Comparison of ENCODE assay signal across 34 cellular contexts in the genomic region with DNA sequence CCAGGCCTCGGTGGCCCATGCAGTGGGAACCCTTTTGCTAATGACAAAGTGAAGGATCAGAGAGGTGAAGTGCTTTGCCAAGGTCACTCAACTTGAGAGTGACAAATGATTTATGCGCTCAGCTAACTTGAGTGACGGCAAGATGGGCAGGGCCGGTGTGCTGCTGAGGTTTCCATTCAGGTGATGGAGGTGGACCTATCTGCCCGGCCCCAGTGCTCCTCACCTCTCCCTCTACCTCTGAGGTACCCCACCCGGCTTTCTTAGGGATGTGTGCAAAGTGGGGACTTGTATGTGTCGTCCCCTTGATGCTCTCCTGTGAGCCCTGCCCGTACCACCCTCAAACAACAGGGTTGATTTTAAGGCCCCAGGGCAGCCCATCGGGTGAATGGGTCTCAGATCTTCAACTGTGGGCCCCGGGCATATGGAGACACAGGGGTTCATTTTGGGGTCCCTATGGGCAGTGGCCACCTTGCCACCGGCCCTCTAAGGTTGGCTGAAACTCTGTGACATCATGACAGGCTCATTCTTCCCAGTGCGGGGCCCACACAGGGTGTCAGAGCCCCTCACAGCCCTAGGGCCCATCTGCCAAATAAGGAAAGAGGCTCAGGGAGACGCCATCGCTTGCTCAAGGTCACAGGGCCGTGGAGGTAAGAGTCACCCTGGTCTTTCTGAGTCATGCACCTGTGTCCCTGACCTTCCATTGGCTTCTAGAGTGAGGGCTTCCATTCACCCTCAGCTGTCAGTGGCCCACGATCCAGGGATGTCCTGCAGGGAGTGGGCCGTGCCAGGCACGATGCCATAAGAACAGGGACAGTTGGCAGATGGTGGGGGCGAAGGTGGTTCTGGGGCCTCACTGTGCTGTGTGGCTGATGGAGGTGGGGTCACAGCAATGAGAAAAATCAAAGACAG.
DNase-seq lines count a peak whose midpoint lies in the region; ATAC-seq and TF ChIP-seq lines count a peak whose summit lies in the region.
"Had no signal": no experiment of that assay in that cellular context is flagged by ENCODE, and none has a peak within 500 bp of the region (broad histone marks: within the 10 kb centered on the region; RNA-seq: fewer than 3 reads in every experiment).

No MANE protein-coding gene starts in this region.

- no peak overlapping the region for H3K23ac ChIP-seq in neuronal stem cell (ENCODE audit: low read depth, low read length, poor library complexity)
- no peak overlapping the region for H3K23ac ChIP-seq in H9 (ENCODE audit: insufficient read length, low read depth, low read length)

- H3K4me3 ChIP-seq in BLaER1 (no peak overlapping the region), coronary artery (no peak overlapping the region), neuronal stem cell (ENCODE audit: low read length in 2 of 2) (peak overlapping the region in 1 of 2 donors; percentile 31)
- H3K4me3 ChIP-seq: psoas muscle had no signal

- H4K20me1 ChIP-seq in BLaER1 (no peaks in the 10 kb centered on the region), H9 (ENCODE audit: control insufficient read depth, insufficient read depth, insufficient read length) (no peaks in the 10 kb centered on the region)

- H2BK5ac ChIP-seq in neuronal stem cell (ENCODE audit: low read length) (no peak overlapping the region), H9 (ENCODE audit: insufficient read length, low read length) (no peak overlapping the region)

- H2BK15ac ChIP-seq in neuronal stem cell (ENCODE audit: low read length) (no peak overlapping the region), H9 (ENCODE audit: low read depth, low read length) (no peak overlapping the region)

- H3K14ac ChIP-seq in neuronal stem cell (ENCODE audit: low read length) (no peak overlapping the region), H9 (ENCODE audit: insufficient read depth, low read length) (no peak overlapping the region; the same call in 1 of the 2 replicates)

- H3K36me3 ChIP-seq in BLaER1 (no peaks in the 10 kb centered on the region), neuronal stem cell (replicated peaks in 1 of 2; ENCODE audit: control insufficient read depth in 2 of 2, insufficient read depth in 2 of 2, low read length in 2 of 2) (no peaks in the 10 kb centered on the region)

- no peaks in the 10 kb centered on the region for H3K27me3 ChIP-seq in BLaER1
- peaks cover 0 to 3% (median 0%) of the 10 kb centered on the region in 3 experiments for H3K27me3 ChIP-seq in neuronal stem cell (ENCODE audit: control insufficient read depth in 3 of 3, insufficient read depth in 3 of 3, low read depth in 1 of 3, low read length in 3 of 3)
- no peaks in the 10 kb centered on the region for H3K27me3 ChIP-seq in H9 (ENCODE audit: insufficient read depth, low read length)

- no peak overlapping the region for H2BK20ac ChIP-seq in H9 (ENCODE audit: low read depth, low read length, poor library complexity, severe bottlenecking)

- peak overlapping the region; percentile 8; the same call in 1 of the 2 replicates for H3K9ac ChIP-seq in BLaER1
- no peak overlapping the region for H3K9ac ChIP-seq in neuronal stem cell (ENCODE audit: low read depth, low read length, poor library complexity)
- H3K9ac ChIP-seq in H9 (ENCODE audit: extremely low read depth, insufficient read length, low read length), result no peak overlapping the region

- no peak overlapping the region for H3T11ph ChIP-seq in H9 (ENCODE audit: low read length)

- H3K27me3 Mint-ChIP-seq in H9 (ENCODE audit: low read depth), result peaks cover 38% of the 10 kb centered on the region

- no peaks in the 10 kb centered on the region for H3K36me3 Mint-ChIP-seq in H9 (ENCODE audit: insufficient read depth in 1 of 3, low read depth in 3 of 3)
- H3K36me3 Mint-ChIP-seq: naive B cell; stimulated activated memory B cell treated with anti-CD40 and anti-IgM and Interleukin-4, amounts not matched to agents 10 μg/mL and 1 μg/mL and 100 μg/mL, for 72 hours; type B pancreatic cell had no signal

- H3K4me1 Mint-ChIP-seq in H9, result peaks cover 8% of the 10 kb centered on the region in 2 experiments
- H3K4me1 Mint-ChIP-seq: activated naive CD8-positive, alpha-beta T cell treated with anti-CD3 and anti-CD28 coated beads, Interleukin-2, amount 50 U/mL, for 24 hours; naive B cell; stimulated activated memory B cell treated with anti-CD40 and anti-IgM and Interleukin-4, amounts not matched to agents 10 μg/mL and 1 μg/mL and 100 μg/mL, for 72 hours; T-helper 17 cell had no signal

- no peak overlapping the region for H3K4ac ChIP-seq in neuronal stem cell (ENCODE audit: low read length)
- H3K4ac ChIP-seq in H9 (ENCODE audit: low read depth, low read length), result no peak overlapping the region

- H2BK120ac ChIP-seq in neuronal stem cell (ENCODE audit: low read depth, low read length), result no peak overlapping the region
- no peak overlapping the region for H2BK120ac ChIP-seq in H9 (ENCODE audit: low read depth, low read length, poor library complexity, severe bottlenecking)

- H3K4me3 Mint-ChIP-seq in H9, result no peak overlapping the region
- H3K4me3 Mint-ChIP-seq: activated naive CD8-positive, alpha-beta T cell treated with anti-CD3 and anti-CD28 coated beads, Interleukin-2, amount 50 U/mL, for 24 hours; activated T-cell treated with anti-CD3 and anti-CD28 coated beads, Interleukin-2, amount 50 U/mL, for 4 hours; dendritic cell treated with granulocyte-macrophage colony-stimulating factor and Interleukin-4, amounts not matched to agents 40 ng/mL and 50 ng/mL, for 4 days; naive B cell; stimulated activated memory B cell treated with anti-CD40 and anti-IgM and Interleukin-4, amounts not matched to agents 10 μg/mL and 1 μg/mL and 100 μg/mL, for 72 hours; T-helper 17 cell had no signal

- no peak for ATAC-seq in HG03159 (IDR thresholded peaks at IDR 0.05; ENCODE audit: unreplicated experiment)
- ATAC-seq: activated naive CD8-positive, alpha-beta T cell treated with anti-CD3 and anti-CD28 coated beads, Interleukin-2, amount 50 U/mL, for 24 hours; activated T-cell treated with anti-CD3 and anti-CD28 coated beads, Interleukin-2, amount 50 U/mL, for 4 hours; Panc1; psoas muscle; stimulated activated memory B cell treated with anti-CD40 and anti-IgM and Interleukin-4, amounts not matched to agents 10 μg/mL and 1 μg/mL and 100 μg/mL, for 72 hours; T-helper 17 cell had no signal

- no peaks in the 10 kb centered on the region for H3K23me2 ChIP-seq in H9 (ENCODE audit: insufficient read length, low read depth, low read length, poor library complexity, severe bottlenecking)

- H3K79me2 ChIP-seq in H9 (ENCODE audit: insufficient read depth, low read length), result no peaks in the 10 kb centered on the region

- H3K9me3 ChIP-seq in BLaER1 (no peaks in the 10 kb centered on the region), neuronal stem cell (replicated peaks in 1 of 2; ENCODE audit: control insufficient read depth in 2 of 2, insufficient read depth in 1 of 2, low read depth in 1 of 2, low read length in 2 of 2) (no peaks in the 10 kb centered on the region), H9 (ENCODE audit: control insufficient read depth, low read depth, low read length) (no peaks in the 10 kb centered on the region)
- H3K9me3 ChIP-seq: Caco-2, psoas muscle had no signal

- POLR2A ChIA-PET in GM10248 (lab: Yijun Ruan, JAX), result no interaction called here

- no peaks in the 10 kb centered on the region for H3K79me1 ChIP-seq in neuronal stem cell (ENCODE audit: low read depth, low read length)
- H3K79me1 ChIP-seq in H9 (ENCODE audit: insufficient read depth, low read depth, low read length, poor library complexity, severe bottlenecking), result no peaks in the 10 kb centered on the region

- peak overlapping the region; percentile 7 for H3K18ac ChIP-seq in neuronal stem cell (ENCODE audit: low read length)
- no peak overlapping the region for H3K18ac ChIP-seq in H9 (ENCODE audit: insufficient read length, low read depth, low read length)

- no peak overlapping the region for H4K5ac ChIP-seq in H9 (ENCODE audit: insufficient read length, low read depth, low read length)

- no peak for TF ChIP-seq CTCF in GM10248 (IDR thresholded peaks at IDR 0.05; ENCODE audit: control extremely low read depth, extremely low read depth, low read depth, missing control alignments)
- TF ChIP-seq CTCF in coronary artery (IDR thresholded peaks at IDR 0.05), result no peak
- no peak for TF ChIP-seq CTCF in H9 (conservative IDR thresholded peaks at IDR 0.05)

- no peak overlapping the region for H3K56ac ChIP-seq in H9 (ENCODE audit: insufficient read length, low read depth, low read length)

- CTCF ChIA-PET in GM10248 (lab: Yijun Ruan, JAX), result no interaction called here

- H3K4me1 ChIP-seq in BLaER1 (peaks cover 92% of the 10 kb centered on the region), neuronal stem cell (ENCODE audit: control insufficient read depth in 2 of 2, insufficient read depth in 1 of 2, low read depth in 1 of 2, low read length in 2 of 2) (no peaks in the 10 kb centered on the region), H9 (ENCODE audit: insufficient read depth, low read length) (peaks cover 2% of the 10 kb centered on the region; the same call in 1 of the 2 replicates)
- H3K4me1 ChIP-seq: Caco-2, psoas muscle had no signal

- H3K9me3 Mint-ChIP-seq in H9, result no peaks in the 10 kb centered on the region; a peak in 1 of 5 replicates
- H3K9me3 Mint-ChIP-seq: activated naive CD8-positive, alpha-beta T cell treated with anti-CD3 and anti-CD28 coated beads, Interleukin-2, amount 50 U/mL, for 24 hours; activated T-cell treated with anti-CD3 and anti-CD28 coated beads, Interleukin-2, amount 50 U/mL, for 4 hours; dendritic cell treated with granulocyte-macrophage colony-stimulating factor and Interleukin-4, amounts not matched to agents 40 ng/mL and 50 ng/mL, for 4 days; type B pancreatic cell had no signal

- WGBS in neuronal stem cell (ENCODE audit: extremely low coverage in 2 of 2, insufficient read length in 2 of 2, insufficient replicate concordance in 1 of 2), 2 donors, result no CpG with 5 or more reads among the region's 19 CpGs
- WGBS in H9 (ENCODE audit: extremely low coverage, insufficient read length, low lambda C conversion rate), result no CpG with 5 or more reads among the region's 19 CpGs

- H3K4me2 ChIP-seq in BLaER1, result peak overlapping the region; percentile 98
- no peak overlapping the region for H3K4me2 ChIP-seq in neuronal stem cell (ENCODE audit: insufficient read depth, low read length, poor library complexity, severe bottlenecking)
- no peak overlapping the region for H3K4me2 ChIP-seq in H9 (ENCODE audit: insufficient read depth, insufficient read length, low read length)

- H4K91ac ChIP-seq in neuronal stem cell (ENCODE audit: low read depth, low read length, poor library complexity) (no peak overlapping the region), H9 (ENCODE audit: insufficient read length, low read depth, low read length) (no peak overlapping the region)

- H3K27ac Mint-ChIP-seq in H9, result no peak overlapping the region
- H3K27ac Mint-ChIP-seq: activated naive CD8-positive, alpha-beta T cell treated with anti-CD3 and anti-CD28 coated beads, Interleukin-2, amount 50 U/mL, for 24 hours; dendritic cell treated with granulocyte-macrophage colony-stimulating factor and Interleukin-4, amounts not matched to agents 40 ng/mL and 50 ng/mL, for 4 days; stimulated activated memory B cell treated with anti-CD40 and anti-IgM and Interleukin-4, amounts not matched to agents 10 μg/mL and 1 μg/mL and 100 μg/mL, for 72 hours; T-helper 17 cell; type B pancreatic cell had no signal

- no peak overlapping the region for H4K8ac ChIP-seq in neuronal stem cell (ENCODE audit: low read depth, low read length)
- H4K8ac ChIP-seq in H9 (replicated peaks; ENCODE audit: insufficient read length, low read depth, low read length), result no peak overlapping the region

- DNase-seq in GM10248 (ENCODE audit: extremely low spot score), result peak; percentile 2
- peak; percentile 52 for DNase-seq in coronary artery (ENCODE audit: low spot score)
- DNase-seq in neuronal stem cell (ENCODE audit: low spot score), result no peak
- DNase-seq in DMS 273 (lab: John Stamatoyannopoulos, UW; ENCODE audit: unreplicated experiment), result no peak
- DNase-seq in H9, result no peak
- DNase-seq in NCI-H1930 (lab: John Stamatoyannopoulos, UW), result no peak
- DNase-seq: activated CD4-positive, alpha-beta T cell treated with anti-CD3 and anti-CD28 coated beads for 1 hour; activated naive CD4-positive, alpha-beta T cell; activated naive CD8-positive, alpha-beta T cell treated with anti-CD3 and anti-CD28 coated beads, Interleukin-2, amount 50 U/mL, for 24 hours; activated T-cell treated with anti-CD3 and anti-CD28 coated beads, Interleukin-2, amount 50 U/mL, for 4 hours; Caco-2; caudate nucleus; DMS79 treated with DMSO at 0.1 percent for 48 hours; erythroblast; GDM1; midbrain; MM.1S; naive B cell; NCI-H1417 treated with DMSO at 0.1 percent for 48 hours; NCI-H2081 treated with DMSO at 0.1 percent for 48 hours; NCI-H774; nucleus accumbens; psoas muscle; Right ventricle myocardium superior; substantia nigra; T-helper 17 cell had no signal

- H2AK5ac ChIP-seq in neuronal stem cell (ENCODE audit: low read depth, low read length), result no peak overlapping the region
- H2AK5ac ChIP-seq in H9 (ENCODE audit: insufficient read length, low read length), result no peak overlapping the region

- H2AFZ ChIP-seq in neuronal stem cell (ENCODE audit: low read length), result no peak overlapping the region
- H2AFZ ChIP-seq in H9 (ENCODE audit: low read length), result no peak overlapping the region

- H3K27ac ChIP-seq in BLaER1, result peak overlapping the region; percentile 87; the same call in 1 of the 2 replicates
- H3K27ac ChIP-seq in coronary artery, result no peak overlapping the region
- H3K27ac ChIP-seq in neuronal stem cell (replicated peaks; ENCODE audit: low read length), result no peak overlapping the region
- H3K27ac ChIP-seq in H9 (ENCODE audit: insufficient read length, low read depth, low read length), result no peak overlapping the region
- H3K27ac ChIP-seq: C4-2B, HL-60, psoas muscle had no signal

- H2BK12ac ChIP-seq in neuronal stem cell (ENCODE audit: low read length) (no peak overlapping the region), H9 (ENCODE audit: insufficient read length, low read depth, low read length) (no peak overlapping the region)

Comparison
In these comparisons a context has a peak if more than half of its experiments do, and no peak if none do; other contexts are left out.
1. DNase-seq: peak in GM10248 (single experiment) and coronary artery (single experiment); none in neuronal stem cell (single experiment), DMS 273 (single experiment), H9 (single experiment) and NCI-H1930 (0 of 2).